In the genomic region with DNA sequence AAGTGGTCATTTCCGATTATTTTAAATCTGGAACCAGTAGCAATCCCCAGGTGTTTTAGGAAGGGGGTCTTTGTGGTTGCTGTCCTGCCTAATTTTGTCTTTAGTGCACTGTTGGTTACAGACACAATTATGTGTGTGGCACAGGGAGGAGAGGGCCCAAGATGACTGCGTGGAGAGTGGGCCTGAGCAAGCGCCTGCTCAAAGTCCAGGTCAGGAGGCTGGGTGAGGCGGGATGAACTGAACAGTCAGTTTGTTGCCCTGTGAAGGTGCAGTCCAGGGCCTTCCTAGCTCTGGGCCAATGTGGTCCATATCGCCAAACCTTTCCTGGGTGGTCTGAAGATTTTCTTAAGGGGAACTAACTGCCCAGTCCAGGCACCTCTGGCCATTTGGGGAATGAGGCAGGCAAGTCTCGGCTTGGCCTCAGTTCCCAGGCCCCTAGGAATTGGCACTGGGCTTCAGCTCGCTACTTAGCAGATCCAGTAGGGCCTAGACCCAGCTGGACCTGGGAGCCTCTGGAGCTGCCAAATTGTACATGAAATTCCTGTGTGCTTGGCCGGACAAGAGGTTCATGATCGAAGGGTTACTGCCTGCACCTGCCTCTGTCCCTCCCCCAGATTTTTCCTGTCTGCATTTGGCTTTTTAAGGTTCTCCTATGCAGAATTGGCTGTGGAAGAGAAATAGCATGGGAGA, we compare ENCODE assay signal across 21 cellular contexts. TPM values are rescaled to one million over a fixed set of nuclear protein-coding genes. Genes with fewer than 3 reads are reported as not detected.
A peak's percentile ranks its signal among the peaks of the same experiment; 100 is the strongest.
DNase-seq lines count a peak whose midpoint lies in the region; ATAC-seq and TF ChIP-seq lines count a peak whose summit lies in the region.
"Had no signal": no experiment of that assay in that cellular context is flagged by ENCODE, and none has a peak within 500 bp of the region (broad histone marks: within the 10 kb centered on the region; RNA-seq: fewer than 3 reads in every experiment).

No MANE protein-coding gene starts in this region.

- no peaks in the 10 kb centered on the region for H3K9me3 ChIP-seq in upper lobe of right lung

- ATAC-seq in Right ventricle myocardium inferior = peak; percentile 82
- ATAC-seq in left lobe of liver = peak; percentile 94
- ATAC-seq in omental fat pad (ENCODE audit: low FRiP score) = peak; percentile 47
- ATAC-seq in upper lobe of right lung = peak; percentile 42
- no peak for ATAC-seq in HG02763 (IDR thresholded peaks at IDR 0.05; ENCODE audit: unreplicated experiment)

- H3K27ac ChIP-seq in upper lobe of right lung = peak overlapping the region; percentile 12
- H3K27ac ChIP-seq: HL-60 had no signal

- H3K27me3 ChIP-seq in upper lobe of right lung = no peaks in the 10 kb centered on the region

- H3K36me3 ChIP-seq in upper lobe of right lung = no peaks in the 10 kb centered on the region

- DNase-seq in Right ventricle myocardium inferior (ENCODE audit: missing footprints) = no peak
- DNase-seq in cardiac septum (ENCODE audit: low spot score) = no peak
- peak; percentile 86 for DNase-seq in left lobe of liver (ENCODE audit: low spot score)
- no peak for DNase-seq in omental fat pad (ENCODE audit: low spot score)
- peak; percentile 53 for DNase-seq in upper lobe of right lung
- DNase-seq in anterior cingulate cortex (lab: John Stamatoyannopoulos, UW) = no peak
- no peak for DNase-seq in SW 1271 (lab: John Stamatoyannopoulos, UW)
- DNase-seq: 8988T; DMS79 treated with DMSO at 0.1 percent for 48 hours; HFFc6; IMR-90; Karpas-422; NCI-H1436 treated with DMSO at 0.1 percent for 48 hours; NCI-H2029; NCI-H2171; NCI-H446 treated with DMSO at 0.1 percent for 48 hours; NCI-H69; NK-92 treated with Interleukin-12 subunit alpha and Interleukin-12 subunit beta, amount 100 ng/mL, for 24 hours; SHP77 treated with DMSO at 0.1 percent for 48 hours had no signal

- TF ChIP-seq CTCF in omental fat pad (IDR thresholded peaks at IDR 0.05) = no peak
- no peak for TF ChIP-seq CTCF in upper lobe of right lung (IDR thresholded peaks at IDR 0.05)

- H3K4me3 ChIP-seq in upper lobe of right lung = no peak overlapping the region

- no peaks in the 10 kb centered on the region for H3K4me1 ChIP-seq in upper lobe of right lung

- intact Hi-C loops in Right ventricle myocardium inferior (cut with DNase I) (no loop called here), cardiac septum (cut with DNase I) (no loop called here), upper lobe of right lung (cut with DNase I) (no loop called here)

RNA-seq across cellular contexts. Expression of a gene that starts 47.6 kb away (rescaled TPM):
- total RNA-seq in Right ventricle myocardium inferior (13.5 TPM), cardiac septum (14.2 TPM), left lobe of liver (11.8 TPM), omental fat pad (10 to 100 TPM; 19.8 to 49.8 (median 27.2) TPM), upper lobe of right lung (33.0 TPM)

Comparison
In these comparisons a context has a peak if more than half of its experiments do, and no peak if none do; other contexts are left out.
1. DNase-seq: peak in left lobe of liver (single experiment) and upper lobe of right lung (single experiment); none in Right ventricle myocardium inferior (single experiment), cardiac septum (single experiment), omental fat pad (single experiment), anterior cingulate cortex (0 of 58) and SW 1271 (0 of 2).